ENCODE assay signal across 24 cellular contexts in the genomic region with DNA sequence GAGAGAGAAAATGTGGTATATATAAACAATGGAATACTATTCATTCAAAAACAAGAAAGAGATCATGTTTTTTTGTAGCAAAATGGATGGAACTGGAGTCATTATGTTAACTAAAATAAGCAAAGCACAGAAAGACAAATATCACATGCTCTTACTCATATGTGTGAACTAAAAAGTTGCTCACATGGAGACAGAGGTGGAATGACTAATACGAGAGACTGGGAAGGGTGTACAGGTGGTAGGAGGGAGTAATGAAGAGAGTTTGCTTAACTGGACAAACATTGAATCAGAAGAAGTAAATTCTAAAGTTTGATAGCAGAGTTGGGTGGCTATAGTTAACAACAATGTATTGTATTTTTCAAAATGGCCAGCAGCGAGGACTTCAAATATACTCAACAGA.
"Had no signal": no experiment of that assay in that cellular context is flagged by ENCODE, and none has a peak within 500 bp of the region (broad histone marks: within the 10 kb centered on the region; RNA-seq: fewer than 3 reads in every experiment).

No MANE protein-coding gene starts in this region.

- H3K4me1 ChIP-seq: foreskin keratinocyte, psoas muscle, tibial artery had no signal

- H3K27me3 ChIP-seq: foreskin keratinocyte, tibial artery had no signal

- H3K27me3 Mint-ChIP-seq: activated B cell treated with CpG ODN at 0.5 μM for 24 hours; activated CD4-positive, alpha-beta T cell treated with anti-CD3 and anti-CD28 coated beads for 36 hours; activated T-cell treated with anti-CD3 and anti-CD28 coated beads, Interleukin-2, amount 50 U/mL, for 24 hours; activated T-helper 17 cell treated with anti-CD3 and anti-CD28 coated beads, Interleukin-2, amount 50 U/mL, for 72 hours; memory B cell; natural killer cell treated with Interleukin-12 subunit alpha and Interleukin-12 subunit beta and Interleukin-15 and Interleukin-18, amount 100 ng/mL, for 72 hours; stimulated activated naive CD8-positive, alpha-beta T cell treated with anti-CD3 and anti-CD28 coated beads, Interleukin-15, amount 100 ng/mL, for 72 hours; T-helper 17 cell had no signal

- H3K4me3 ChIP-seq: psoas muscle, tibial artery had no signal

- H3K36me3 Mint-ChIP-seq: immature natural killer cell, memory B cell had no signal

- H3K4me3 Mint-ChIP-seq: activated B cell treated with CpG ODN at 0.5 μM for 24 hours; activated CD4-positive, alpha-beta T cell treated with anti-CD3 and anti-CD28 coated beads for 36 hours; activated T-cell treated with anti-CD3 and anti-CD28 coated beads, Interleukin-2, amount 50 U/mL, for 24 hours; activated T-helper 17 cell treated with anti-CD3 and anti-CD28 coated beads, Interleukin-2, amount 50 U/mL, for 72 hours; endodermal cell; immature natural killer cell; memory B cell; natural killer cell treated with Interleukin-12 subunit alpha and Interleukin-12 subunit beta and Interleukin-15 and Interleukin-18, amount 100 ng/mL, for 72 hours; stimulated activated naive CD8-positive, alpha-beta T cell treated with anti-CD3 and anti-CD28 coated beads, Interleukin-15, amount 100 ng/mL, for 72 hours; T-helper 17 cell had no signal

- H3K27ac Mint-ChIP-seq: activated B cell treated with CpG ODN at 0.5 μM for 24 hours; activated CD4-positive, alpha-beta T cell treated with anti-CD3 and anti-CD28 coated beads for 36 hours; activated naive CD4-positive, alpha-beta T cell treated with anti-CD3 and anti-CD28 coated beads, Interleukin-2, amount 50 U/mL, for 72 hours; activated T-cell treated with anti-CD3 and anti-CD28 coated beads, Interleukin-2, amount 50 U/mL, for 24 hours; activated T-helper 17 cell treated with anti-CD3 and anti-CD28 coated beads, Interleukin-2, amount 50 U/mL, for 72 hours; endodermal cell; immature natural killer cell; memory B cell; natural killer cell treated with Interleukin-12 subunit alpha and Interleukin-12 subunit beta and Interleukin-15 and Interleukin-18, amount 100 ng/mL, for 72 hours; stimulated activated naive CD8-positive, alpha-beta T cell treated with anti-CD3 and anti-CD28 coated beads, Interleukin-15, amount 100 ng/mL, for 72 hours; T-helper 17 cell had no signal

- DNase-seq: activated B cell treated with CpG ODN at 0.5 μM for 24 hours; activated CD4-positive, alpha-beta T cell treated with anti-CD3 and anti-CD28 coated beads for 36 hours; activated CD4-positive, alpha-beta T cell treated with anti-CD3 and anti-CD28 coated beads, Interleukin-2, amount 50 U/mL, for 4 hours; activated CD8-positive, alpha-beta memory T cell treated with anti-CD3 and anti-CD28 coated beads for 24 hours; activated CD8-positive, alpha-beta memory T cell treated with anti-CD3 and anti-CD28 coated beads, Interleukin-2, amount 50 U/mL, for 4 hours; activated T-cell treated with anti-CD3 and anti-CD28 coated beads, Interleukin-2, amount 50 U/mL, for 24 hours; aorta; cerebellar nuclear complex; cortex of kidney; endodermal cell; foreskin keratinocyte; immature natural killer cell; left ventricle myocardium superior; psoas muscle; right cardiac atrium; stimulated activated CD4-positive, alpha-beta T cell treated with anti-CD3 and anti-CD28 coated beads, Interleukin-12 subunit alpha, Interleukin-12 subunit beta, amount 100 ng/mL, for 4 hours; stimulated activated naive CD8-positive, alpha-beta T cell treated with anti-CD3 and anti-CD28 coated beads, Interleukin-15, amount 100 ng/mL, for 72 hours; T-helper 17 cell; tibial artery had no signal

- H3K36me3 ChIP-seq: tibial artery had no signal

- H3K4me1 Mint-ChIP-seq: activated B cell treated with CpG ODN at 0.5 μM for 24 hours; activated CD4-positive, alpha-beta T cell treated with anti-CD3 and anti-CD28 coated beads for 36 hours; activated T-helper 17 cell treated with anti-CD3 and anti-CD28 coated beads, Interleukin-2, amount 50 U/mL, for 72 hours; endodermal cell; immature natural killer cell; memory B cell; stimulated activated naive CD8-positive, alpha-beta T cell treated with anti-CD3 and anti-CD28 coated beads, Interleukin-15, amount 100 ng/mL, for 72 hours; T-helper 17 cell had no signal

- H3K27ac ChIP-seq: epithelial cell of prostate, foreskin keratinocyte, psoas muscle, tibial artery had no signal

- ATAC-seq: activated CD4-positive, alpha-beta T cell treated with anti-CD3 and anti-CD28 coated beads for 36 hours; activated naive CD4-positive, alpha-beta T cell treated with anti-CD3 and anti-CD28 coated beads, Interleukin-2, amount 50 U/mL, for 72 hours; activated T-helper 17 cell treated with anti-CD3 and anti-CD28 coated beads, Interleukin-2, amount 50 U/mL, for 72 hours; foreskin keratinocyte; left ventricle myocardium superior; natural killer cell treated with Interleukin-12 subunit alpha and Interleukin-12 subunit beta and Interleukin-15 and Interleukin-18, amount 100 ng/mL, for 72 hours; psoas muscle; right cardiac atrium; stimulated activated naive CD8-positive, alpha-beta T cell treated with anti-CD3 and anti-CD28 coated beads, Interleukin-15, amount 100 ng/mL, for 72 hours; T-helper 17 cell had no signal
